3 cellular contexts compared by ENCODE assay signal in the genomic region with DNA sequence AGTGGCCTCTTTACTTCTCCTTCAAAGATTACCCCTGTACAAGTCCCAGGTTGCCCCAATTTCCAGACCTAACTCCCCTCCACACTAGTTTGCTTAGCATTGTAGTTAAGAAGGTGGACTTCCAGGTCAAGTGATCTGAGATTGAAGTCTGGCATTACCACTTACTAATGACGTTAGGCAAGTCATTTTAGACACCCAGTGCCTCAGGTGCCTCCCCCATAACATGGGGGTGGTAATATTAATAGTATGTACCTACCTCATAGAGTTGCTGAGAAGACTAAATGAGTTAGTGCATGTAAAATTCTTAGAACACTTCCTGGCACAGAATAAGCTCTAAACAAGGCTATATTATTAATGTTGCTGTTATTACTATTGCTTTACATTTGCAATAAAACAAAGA.
"Had no signal": no experiment of that assay in that cellular context is flagged by ENCODE, and none has a peak within 500 bp of the region (broad histone marks: within the 10 kb centered on the region; RNA-seq: fewer than 3 reads in every experiment).

No MANE protein-coding gene starts in this region.

- H3K4me3 ChIP-seq: GM12878 had no signal

- DNase-seq: GDM1, GF-D8 had no signal
